ENCODE assay signal across 17 cellular contexts in genomic region chr17:36869856-36870617, GRCh38.
DNase-seq lines count a peak whose midpoint lies in the region; ATAC-seq and TF ChIP-seq lines count a peak whose summit lies in the region.
"Had no signal": no experiment of that assay in that cellular context is flagged by ENCODE, and none has a peak within 500 bp of the region (broad histone marks: within the 10 kb centered on the region; RNA-seq: fewer than 3 reads in every experiment).

No MANE protein-coding gene starts in this region.

- DNase-seq in EH (ENCODE audit: low read depth) = peak; percentile 21
- peak; percentile 50 for DNase-seq in HT1080 (ENCODE audit: low read depth)
- peak in 5 of 7 donors; percentile 21 to 39 (median 25) for DNase-seq in adrenal gland
- peak; percentile 83 for DNase-seq in islet precursor cell
- DNase-seq in medulla oblongata (ENCODE audit: extremely low spot score) = no peak
- no peak for DNase-seq in NCI-H1694 treated with DMSO at 0.1 percent for 48 hours (lab: John Stamatoyannopoulos, UW)
- no peak for DNase-seq in amniotic stem cell (lab: John Stamatoyannopoulos, UW)
- no peak for DNase-seq in lower lobe of right lung
- DNase-seq: activated effector memory CD4-positive, alpha-beta T cell treated with Interleukin-2 at 50 U/mL for 16 hours; heart right ventricle; NCI-H187; SHP77 treated with DMSO at 0.1 percent for 48 hours; stimulated activated CD4-positive, alpha-beta T cell treated with anti-CD3 and anti-CD28 coated beads, Interleukin-4, amount 100 ng/mL, for 1 hour; stimulated activated naive B cell treated with anti-CD40 and anti-IgM and Interleukin-4, amounts not matched to agents 10 μg/mL and 1 μg/mL and 100 μg/mL, for 72 hours; uterus had no signal

- ATAC-seq in lower lobe of right lung = no peak
- ATAC-seq: heart right ventricle; stimulated activated naive B cell treated with anti-CD40 and anti-IgM and Interleukin-4, amounts not matched to agents 10 μg/mL and 1 μg/mL and 100 μg/mL, for 72 hours had no signal

- TF ChIP-seq CTCF in adrenal gland (IDR thresholded peaks at IDR 0.05) (no peak), lower lobe of right lung (IDR thresholded peaks at IDR 0.05) (no peak)

- H3K27ac ChIP-seq in adrenal gland (no peak overlapping the region), lower lobe of right lung (no peak overlapping the region)
- H3K27ac ChIP-seq: BLaER1 treated with 17β-estradiol and CSF1 and Interleukin-3, amounts not matched to agents 10 nM and 100 nM; heart right ventricle; right atrium auricular region; uterus had no signal

- TF ChIP-seq POLR2A in adrenal gland (IDR thresholded peaks at IDR 0.05) = no peak

- intact Hi-C loops in adrenal gland (cut with DNase I) = no loop called here
- intact Hi-C loops in lower lobe of right lung (cut with DNase I) = no loop called here

- H3K9me3 ChIP-seq in adrenal gland (replicated peaks in 1 of 3) = no peaks in the 10 kb centered on the region
- H3K9me3 ChIP-seq in lower lobe of right lung = no peaks in the 10 kb centered on the region
- H3K9me3 ChIP-seq: right atrium auricular region, uterus had no signal

- WGBS in adrenal gland, 4 donors = 48 to 67% (median 59%) methylated on average over 9 to 14 of the region's 14 CpGs

- H3K4me3 ChIP-seq in adrenal gland = no peak overlapping the region
- H3K4me3 ChIP-seq in lower lobe of right lung = no peak overlapping the region
- H3K4me3 ChIP-seq: BLaER1 treated with 17β-estradiol and CSF1 and Interleukin-3, amounts not matched to agents 10 nM and 100 nM; heart right ventricle; right atrium auricular region; uterus had no signal

- no peaks in the 10 kb centered on the region for H3K27me3 ChIP-seq in adrenal gland
- H3K27me3 ChIP-seq in lower lobe of right lung (ENCODE audit: low read depth) = peaks cover 6% of the 10 kb centered on the region
- H3K27me3 ChIP-seq: BLaER1 treated with 17β-estradiol and CSF1 and Interleukin-3, amounts not matched to agents 10 nM and 100 nM; right atrium auricular region; uterus had no signal

- H3K4me1 ChIP-seq in adrenal gland (replicated peaks in 1 of 2) (no peaks in the 10 kb centered on the region), lower lobe of right lung (no peaks in the 10 kb centered on the region)
- H3K4me1 ChIP-seq: heart right ventricle, right atrium auricular region, uterus had no signal

- H3K36me3 ChIP-seq in adrenal gland (replicated peaks in 1 of 2) = no peaks in the 10 kb centered on the region
- H3K36me3 ChIP-seq in lower lobe of right lung = no peaks in the 10 kb centered on the region
- H3K36me3 ChIP-seq: BLaER1 treated with 17β-estradiol and CSF1 and Interleukin-3, amounts not matched to agents 10 nM and 100 nM; heart right ventricle; right atrium auricular region; uterus had no signal

Comparison
In these comparisons a context has a peak if more than half of its experiments do, and no peak if none do; other contexts are left out.
1. DNase-seq: peak in EH (single experiment), HT1080 (single experiment), adrenal gland (5 of 7) and islet precursor cell (single experiment); none in medulla oblongata (single experiment), NCI-H1694 treated with DMSO at 0.1 percent for 48 hours (single experiment), amniotic stem cell (single experiment) and lower lobe of right lung (single experiment).